In genomic region chr11:106466441-106467190, GRCh38 we compare ENCODE assay signal across 13 cellular contexts.
DNase-seq lines count a peak whose midpoint lies in the region; ATAC-seq and TF ChIP-seq lines count a peak whose summit lies in the region.
"Had no signal": no experiment of that assay in that cellular context is flagged by ENCODE, and none has a peak within 500 bp of the region (broad histone marks: within the 10 kb centered on the region; RNA-seq: fewer than 3 reads in every experiment).

No MANE protein-coding gene starts in this region.

- CTCF ChIA-PET in PC-3 (lab: Charles Lee) = interaction anchor here (0.6 kb wide), 1 partner anchor 32 kb away, joined by 3 read pairs; no protein-coding TSS in a partner anchor

- H3K36me3 ChIP-seq in PC-3 (ENCODE audit: low read depth, low read length) (no peaks in the 10 kb centered on the region), trophoblast cell (ENCODE audit: control insufficient read depth in 1 of 2, insufficient read depth in 2 of 2, low read length in 2 of 2) (no peaks in the 10 kb centered on the region)
- H3K36me3 ChIP-seq: gastrocnemius medialis had no signal

- H3K9ac ChIP-seq in PC-3 (ENCODE audit: low read length) = no peak overlapping the region; the same call in 1 of the 2 replicates
- no peak overlapping the region for H3K9ac ChIP-seq in trophoblast cell (ENCODE audit: low read length)

- H2BK5ac ChIP-seq in trophoblast cell (ENCODE audit: low read depth, low read length, poor library complexity) = no peak overlapping the region

- peak overlapping the region; percentile 39 for H3K4me2 ChIP-seq in PC-3 (ENCODE audit: low read length)
- H3K4me2 ChIP-seq in trophoblast cell (ENCODE audit: low read length) = no peak overlapping the region

- no peaks in the 10 kb centered on the region for H3K9me3 ChIP-seq in PC-3 (ENCODE audit: low read length)
- no peaks in the 10 kb centered on the region for H3K9me3 ChIP-seq in trophoblast cell (ENCODE audit: insufficient read depth, low read depth, low read length)
- H3K9me3 ChIP-seq: gastrocnemius medialis had no signal

- H2AFZ ChIP-seq in PC-3 (ENCODE audit: low read length) = peak overlapping the region; percentile 39
- no peak overlapping the region for H2AFZ ChIP-seq in trophoblast cell (ENCODE audit: insufficient read depth, low read length, poor library complexity)

- H4K8ac ChIP-seq in trophoblast cell (ENCODE audit: low read depth, low read length) = no peak overlapping the region

- H3K9me2 ChIP-seq in PC-3 (replicated peaks; ENCODE audit: low read length) = no peaks in the 10 kb centered on the region

- H3K79me2 ChIP-seq in PC-3 (ENCODE audit: low read length) (no peaks in the 10 kb centered on the region), trophoblast cell (ENCODE audit: control insufficient read depth, insufficient read depth, low read length, poor library complexity) (no peaks in the 10 kb centered on the region)

- peaks cover 5% of the 10 kb centered on the region for H3K79me1 ChIP-seq in trophoblast cell (ENCODE audit: low read length)

- no peak overlapping the region for H2AK5ac ChIP-seq in trophoblast cell (ENCODE audit: low read length)

- no peak overlapping the region for H2BK12ac ChIP-seq in trophoblast cell (ENCODE audit: low read length)

- TF ChIP-seq CTCF in PC-3 (conservative IDR thresholded peaks at IDR 0.05; ENCODE audit: low read depth, low read length) = no peak

- H4K20me1 ChIP-seq in PC-3 (ENCODE audit: low read length) = no peaks in the 10 kb centered on the region

- POLR2A ChIA-PET in PC-3 (lab: Charles Lee; ENCODE audit: unreplicated experiment) = no interaction called here

- H3K18ac ChIP-seq in trophoblast cell (ENCODE audit: low read length) = no peak overlapping the region

- peak overlapping the region; percentile 46 for H3K27ac ChIP-seq in PC-3 (ENCODE audit: low read length)
- H3K27ac ChIP-seq in trophoblast cell (ENCODE audit: low read depth, low read length) = peak overlapping the region; percentile 42
- H3K27ac ChIP-seq: gastrocnemius medialis had no signal

- H3K4me3 ChIP-seq in PC-3 (ENCODE audit: low read length) (no peak overlapping the region; the same call in 1 of the 2 replicates), trophoblast cell (ENCODE audit: low read depth, low read length) (no peak overlapping the region)
- H3K4me3 ChIP-seq: gastrocnemius medialis had no signal

- intact Hi-C loops in PC-3 (cut with micrococcal nuclease) = no loop called here

- WGBS in trophoblast cell (ENCODE audit: extremely low coverage, insufficient coverage, insufficient read length) = no CpG with 5 or more reads among the region's 7 CpGs

- H3K4ac ChIP-seq in trophoblast cell (ENCODE audit: low read depth, low read length) = no peak overlapping the region

- no peak overlapping the region for H4K91ac ChIP-seq in trophoblast cell (ENCODE audit: low read depth, low read length)

- H3K4me1 ChIP-seq in PC-3 (ENCODE audit: insufficient read depth, low read length) (peaks cover 61% of the 10 kb centered on the region), trophoblast cell (ENCODE audit: control insufficient read depth in 1 of 2, insufficient read depth in 2 of 2, low read length in 2 of 2) (peaks cover 3 to 4% of the 10 kb centered on the region in 2 experiments)
- H3K4me1 ChIP-seq: gastrocnemius medialis had no signal

- no peak overlapping the region for H2BK120ac ChIP-seq in trophoblast cell (ENCODE audit: insufficient read depth, low read length, poor library complexity)

- no peak overlapping the region for H3K14ac ChIP-seq in trophoblast cell (ENCODE audit: low read length)

- H3K27me3 ChIP-seq in PC-3 (ENCODE audit: low read length) = no peaks in the 10 kb centered on the region
- no peaks in the 10 kb centered on the region for H3K27me3 ChIP-seq in trophoblast cell (ENCODE audit: insufficient read depth, low read length)
- H3K27me3 ChIP-seq: gastrocnemius medialis had no signal

- no TSS peak for BruUV-seq in PC-3 (replicated peaks; lab: Mats Ljungman, UMichigan)

- no peaks in the 10 kb centered on the region for H3F3A ChIP-seq in PC-3 (ENCODE audit: low read length, unreplicated experiment)

- DNase-seq in ELR (ENCODE audit: low read depth) = peak; percentile 79
- DNase-seq in PC-3 = peak; percentile 65
- DNase-seq in trophoblast cell = no peak
- no peak for DNase-seq in activated naive CD4-positive, alpha-beta T cell treated with Interleukin-2 at 50 U/mL for 16 hours
- no peak for DNase-seq in nucleus accumbens (lab: John Stamatoyannopoulos, UW)
- DNase-seq in ecto neural progenitor cell (ENCODE audit: low spot score) = no peak
- DNase-seq: activated naive CD8-positive, alpha-beta T cell treated with anti-CD3 and anti-CD28 coated beads for 36 hours; gastrocnemius medialis; NCI-H1694 treated with DMSO at 0.1 percent for 48 hours; stimulated activated CD4-positive, alpha-beta T cell treated with anti-CD3 and anti-CD28 coated beads, Interleukin-15, amount 100 ng/mL, for 24 hours; stimulated activated naive CD4-positive, alpha-beta T cell treated with Interleukin-2 at 50 U/mL for 16 hours had no signal

- peak; percentile 72 for ATAC-seq in PC-3
- ATAC-seq in esophagus mucosa = peak; percentile 60
- no peak for ATAC-seq in GM18868 (IDR thresholded peaks at IDR 0.05; ENCODE audit: unreplicated experiment)
- ATAC-seq: gastrocnemius medialis had no signal

- no peak overlapping the region for H3K23ac ChIP-seq in trophoblast cell (ENCODE audit: low read length)

- no peak overlapping the region for H4K12ac ChIP-seq in trophoblast cell (ENCODE audit: low read depth, low read length)

Comparison
In these comparisons a context has a peak if more than half of its experiments do, and no peak if none do; other contexts are left out.
1. DNase-seq: peak in ELR (single experiment) and PC-3 (single experiment); none in trophoblast cell (0 of 2), activated naive CD4-positive, alpha-beta T cell treated with Interleukin-2 at 50 U/mL for 16 hours (single experiment), nucleus accumbens (0 of 56) and ecto neural progenitor cell (single experiment).